9 cellular contexts compared by ENCODE assay signal in the genomic region with DNA sequence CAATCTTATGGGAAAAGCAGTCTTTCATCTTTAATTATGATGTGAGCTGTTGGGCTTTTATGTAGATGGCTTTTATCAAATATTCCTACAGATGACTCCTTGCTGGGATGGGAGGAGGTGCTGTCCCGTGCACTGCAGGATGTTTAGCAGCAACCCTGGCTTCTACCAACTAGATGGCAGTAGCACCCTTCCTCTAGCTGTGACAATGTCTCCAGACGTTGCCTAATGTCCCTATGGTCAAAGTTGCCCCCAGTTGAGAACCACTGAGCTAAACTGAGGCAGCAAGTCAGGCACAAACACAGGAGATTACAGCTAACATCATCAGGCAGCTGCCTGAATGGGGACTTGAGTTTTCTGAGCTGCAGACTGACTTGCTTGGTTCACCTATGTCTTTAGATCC.
DNase-seq lines count a peak whose midpoint lies in the region; ATAC-seq and TF ChIP-seq lines count a peak whose summit lies in the region.
"Had no signal": no experiment of that assay in that cellular context is flagged by ENCODE, and none has a peak within 500 bp of the region (broad histone marks: within the 10 kb centered on the region; RNA-seq: fewer than 3 reads in every experiment).

No MANE protein-coding gene starts in this region.

- POLR2A ChIA-PET in A673 (lab: Charles Lee; ENCODE audit: low non-redundant PET), result no interaction called here
- POLR2A ChIA-PET in CD8-positive, alpha-beta memory T cell (lab: Charles Lee), result no interaction called here

- CTCF ChIA-PET in A673 (lab: Charles Lee), result no interaction called here
- CTCF ChIA-PET in CD8-positive, alpha-beta memory T cell (lab: Charles Lee), result no interaction called here

- H3K9me3 ChIP-seq in A673 (ENCODE audit: low read depth, low read length, poor library complexity, severe bottlenecking), result no peaks in the 10 kb centered on the region
- H3K9me3 ChIP-seq in CD8-positive, alpha-beta memory T cell (ENCODE audit: low read length), result no peaks in the 10 kb centered on the region

- H3K27me3 Mint-ChIP-seq in CD8-positive, alpha-beta memory T cell, result no peaks in the 10 kb centered on the region
- H3K27me3 Mint-ChIP-seq in natural killer cell (ENCODE audit: low read depth in 2 of 2), result no peaks in the 10 kb centered on the region
- H3K27me3 Mint-ChIP-seq: activated naive CD4-positive, alpha-beta T cell treated with anti-CD3 and anti-CD28 coated beads, Interleukin-2, amount 50 U/mL, for 24 hours had no signal

- H3K27ac ChIP-seq in A673 (ENCODE audit: low read depth, low read length, poor library complexity, severe bottlenecking), result no peak overlapping the region
- no peak overlapping the region for H3K27ac ChIP-seq in CD8-positive, alpha-beta memory T cell (ENCODE audit: low read depth, low read length)

- peaks cover 68% of the 10 kb centered on the region for H3K27me3 ChIP-seq in A673 (replicated peaks; ENCODE audit: insufficient read depth, low read depth, low read length, poor library complexity)
- no peaks in the 10 kb centered on the region for H3K27me3 ChIP-seq in CD8-positive, alpha-beta memory T cell (ENCODE audit: insufficient read depth, low read length, poor library complexity, severe bottlenecking)

- peaks cover 0 to 10% (median 1%) of the 10 kb centered on the region in 5 donors for H3K9me3 Mint-ChIP-seq in CD8-positive, alpha-beta memory T cell
- H3K9me3 Mint-ChIP-seq in natural killer cell, result peaks cover 2 to 3% of the 10 kb centered on the region in 2 donors

- TF ChIP-seq CTCF in A673 (conservative IDR thresholded peaks at IDR 0.05; ENCODE audit: low read depth, low read length), result peak; percentile 67
- TF ChIP-seq CTCF in natural killer cell (IDR thresholded peaks at IDR 0.05), result no peak

- no peaks in the 10 kb centered on the region for H3K36me3 ChIP-seq in A673 (ENCODE audit: insufficient read depth, low read length, poor library complexity, severe bottlenecking)
- H3K36me3 ChIP-seq in CD8-positive, alpha-beta memory T cell (ENCODE audit: insufficient read depth, low read length), result no peaks in the 10 kb centered on the region

- H3K4me1 ChIP-seq in A673 (ENCODE audit: insufficient read depth, low read length, poor library complexity, severe bottlenecking), result peaks cover 11% of the 10 kb centered on the region
- no peaks in the 10 kb centered on the region for H3K4me1 ChIP-seq in CD8-positive, alpha-beta memory T cell (ENCODE audit: insufficient read depth, low read length)

- H3K4me3 ChIP-seq in A673 (ENCODE audit: low read depth, low read length, poor library complexity, severe bottlenecking), result no peak overlapping the region
- H3K4me3 ChIP-seq in CD8-positive, alpha-beta memory T cell (ENCODE audit: low read length), result no peak overlapping the region

- H3K4me1 Mint-ChIP-seq in CD8-positive, alpha-beta memory T cell, result no peaks in the 10 kb centered on the region
- no peaks in the 10 kb centered on the region for H3K4me1 Mint-ChIP-seq in natural killer cell
- H3K4me1 Mint-ChIP-seq: activated naive CD4-positive, alpha-beta T cell treated with anti-CD3 and anti-CD28 coated beads, Interleukin-2, amount 50 U/mL, for 24 hours had no signal

- H3K36me3 Mint-ChIP-seq in CD8-positive, alpha-beta memory T cell, result no peaks in the 10 kb centered on the region
- H3K36me3 Mint-ChIP-seq in natural killer cell, result no peaks in the 10 kb centered on the region
- H3K36me3 Mint-ChIP-seq: activated naive CD4-positive, alpha-beta T cell treated with anti-CD3 and anti-CD28 coated beads, Interleukin-2, amount 50 U/mL, for 24 hours had no signal

- peak; percentile 61 for DNase-seq in A673 (ENCODE audit: low spot score)
- peak; percentile 44 for DNase-seq in NCI-H446 treated with DMSO at 0.1 percent for 48 hours (lab: John Stamatoyannopoulos, UW)
- peak; percentile 48 for DNase-seq in fibroblast of peridontal ligament (ENCODE audit: extremely low read depth)
- peak; percentile 17 for DNase-seq in smooth muscle cell of the brain vasculature (ENCODE audit: low read depth, low spot score)
- DNase-seq in activated effector memory CD4-positive, alpha-beta T cell treated with Interleukin-2 at 50 U/mL for 16 hours, result no peak
- DNase-seq in CD8-positive, alpha-beta memory T cell, result no peak
- DNase-seq in natural killer cell, result no peak

- no TSS peak for BruUV-seq in A673 (replicated peaks; lab: Mats Ljungman, UMichigan)

- no peak overlapping the region for H3K27ac Mint-ChIP-seq in CD8-positive, alpha-beta memory T cell
- no peak overlapping the region for H3K27ac Mint-ChIP-seq in natural killer cell
- H3K27ac Mint-ChIP-seq: activated naive CD4-positive, alpha-beta T cell treated with anti-CD3 and anti-CD28 coated beads, Interleukin-2, amount 50 U/mL, for 24 hours had no signal

- ATAC-seq in GM18868 (IDR thresholded peaks at IDR 0.05; ENCODE audit: unreplicated experiment) (peak; percentile 89), natural killer cell (no peak)

- intact Hi-C loops in A673 (cut with micrococcal nuclease; ENCODE audit: unreplicated experiment), result loop anchor here (5.0 kb wide), 3 partner anchors 87 to 372 kb away; no protein-coding TSS in a partner anchor
- intact Hi-C loops in natural killer cell (cut with micrococcal nuclease), result no loop called here

- H3K4me3 Mint-ChIP-seq in CD8-positive, alpha-beta memory T cell, result no peak overlapping the region
- no peak overlapping the region for H3K4me3 Mint-ChIP-seq in natural killer cell
- H3K4me3 Mint-ChIP-seq: activated naive CD4-positive, alpha-beta T cell treated with anti-CD3 and anti-CD28 coated beads, Interleukin-2, amount 50 U/mL, for 24 hours had no signal

Comparison
In these comparisons a context has a peak if more than half of its experiments do, and no peak if none do; other contexts are left out.
1. DNase-seq: peak in A673 (single experiment), NCI-H446 treated with DMSO at 0.1 percent for 48 hours (single experiment), fibroblast of peridontal ligament (single experiment) and smooth muscle cell of the brain vasculature (single experiment); none in activated effector memory CD4-positive, alpha-beta T cell treated with Interleukin-2 at 50 U/mL for 16 hours (single experiment), CD8-positive, alpha-beta memory T cell (0 of 5) and natural killer cell (single experiment).